ENCODE assay signal across 1 cellular context in the genomic region with DNA sequence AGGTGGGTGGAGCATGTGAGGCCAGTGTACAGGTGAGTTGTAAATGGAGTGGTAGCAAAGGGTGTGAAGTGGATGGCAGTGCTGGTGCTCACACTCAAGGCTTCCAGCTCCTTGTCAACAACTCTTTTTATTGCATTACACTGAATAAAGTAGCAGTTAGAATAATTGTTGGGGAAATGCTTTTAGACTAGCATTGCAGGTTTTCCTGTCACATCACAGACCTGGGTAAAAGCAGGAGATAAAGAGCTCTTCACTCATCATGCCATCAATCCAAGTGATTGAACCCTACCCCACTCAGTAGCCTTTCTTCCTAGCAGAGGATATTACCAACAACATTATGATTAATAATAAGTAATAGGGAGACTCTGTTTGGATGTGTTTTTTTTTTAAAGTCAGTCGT.
TF ChIP-seq lines count a peak whose summit lies in the region.

No MANE protein-coding gene starts in this region.

TF ChIP-seq in K562, 482 proteins besides CTCF, POLR2A, EP300 and RAD21 (continued from another document):
- no peak for TF ChIP-seq SRSF9 (IDR thresholded peaks at IDR 0.05; ENCODE audit: borderline replicate concordance, low read depth, low read length)
- no peak for TF ChIP-seq TAF7 (tag; IDR thresholded peaks at IDR 0.05)
- TF ChIP-seq MYNN (IDR thresholded peaks at IDR 0.05), result no peak
- TF ChIP-seq MYNN (CRISPR knock-in tag; IDR thresholded peaks at IDR 0.05), result no peak
- TF ChIP-seq, protein P1, sequence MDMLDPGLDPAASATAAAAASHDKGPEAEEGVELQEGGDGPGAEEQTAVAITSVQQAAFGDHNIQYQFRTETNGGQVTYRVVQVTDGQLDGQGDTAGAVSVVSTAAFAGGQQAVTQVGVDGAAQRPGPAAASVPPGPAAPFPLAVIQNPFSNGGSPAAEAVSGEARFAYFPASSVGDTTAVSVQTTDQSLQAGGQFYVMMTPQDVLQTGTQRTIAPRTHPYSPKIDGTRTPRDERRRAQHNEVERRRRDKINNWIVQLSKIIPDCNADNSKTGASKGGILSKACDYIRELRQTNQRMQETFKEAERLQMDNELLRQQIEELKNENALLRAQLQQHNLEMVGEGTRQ (CRISPR knock-in tag; IDR thresholded peaks at IDR 0.05), result no peak
- TF ChIP-seq EGR1 (conservative IDR thresholded peaks at IDR 0.05), result no peak
